Comparison of ENCODE assay signal across 31 cellular contexts in genomic region chr9:131565369-131565768, GRCh38.
"Had no signal": no experiment of that assay in that cellular context is flagged by ENCODE, and none has a peak within 500 bp of the region (broad histone marks: within the 10 kb centered on the region; RNA-seq: fewer than 3 reads in every experiment).

No MANE protein-coding gene starts in this region.

- ATAC-seq: activated T-cell treated with anti-CD3 and anti-CD28 coated beads, Interleukin-2, amount 50 U/mL, for 72 hours; esophagus mucosa; T-cell had no signal

- H3K27ac ChIP-seq: ascending aorta, breast epithelium, cardiac muscle cell, colonic mucosa, WERI-Rb-1 had no signal

- H3K4me3 Mint-ChIP-seq: activated B cell treated with CpG ODN at 0.5 μM for 24 hours; activated CD4-positive, alpha-beta memory T cell treated with anti-CD3 and anti-CD28 coated beads, Interleukin-2, amount 10 ng/mL, durations not matched to agents 7 days and 5 days; activated naive CD4-positive, alpha-beta T cell treated with anti-CD3 and anti-CD28 coated beads for 36 hours; activated naive CD8-positive, alpha-beta T cell treated with anti-CD3 and anti-CD28 coated beads, Interleukin-2, amount 10 ng/mL, durations not matched to agents 7 days and 5 days; activated T-cell treated with anti-CD3 and anti-CD28 coated beads, Interleukin-2, amount 50 U/mL, for 24 hours; brain; endodermal cell; T-cell; T-helper 1 cell treated with Interleukin-12 subunit alpha and Interleukin-12 subunit beta and Interleukin-4 antibody, amounts not matched to agents 30 μg/mL and 1 μg/mL, for 36 hours; T-helper 2 cell treated with Interferon-gamma antibody and Interleukin-4, amounts not matched to agents 5 μg/mL and 100 μg/mL, for 36 hours had no signal

- H3K27ac Mint-ChIP-seq: activated B cell treated with CpG ODN at 0.5 μM for 24 hours; activated CD4-positive, alpha-beta memory T cell treated with anti-CD3 and anti-CD28 coated beads, Interleukin-2, amount 10 ng/mL, durations not matched to agents 7 days and 5 days; activated naive CD4-positive, alpha-beta T cell treated with anti-CD3 and anti-CD28 coated beads for 36 hours; activated naive CD4-positive, alpha-beta T cell treated with anti-CD3 and anti-CD28 coated beads, Interleukin-2, amount 50 U/mL, for 72 hours; activated naive CD8-positive, alpha-beta T cell treated with anti-CD3 and anti-CD28 coated beads, Interleukin-2, amount 10 ng/mL, durations not matched to agents 7 days and 5 days; activated T-cell treated with anti-CD3 and anti-CD28 coated beads, Interleukin-2, amount 50 U/mL, for 24 hours; brain; endodermal cell; T-cell; T-helper 1 cell treated with Interleukin-12 subunit alpha and Interleukin-12 subunit beta and Interleukin-4 antibody, amounts not matched to agents 30 μg/mL and 1 μg/mL, for 36 hours; T-helper 2 cell treated with Interferon-gamma antibody and Interleukin-4, amounts not matched to agents 5 μg/mL and 100 μg/mL, for 36 hours had no signal

- H3K36me3 ChIP-seq: breast epithelium, cardiac muscle cell, colonic mucosa, WERI-Rb-1 had no signal

- H3K4me1 ChIP-seq: ascending aorta, breast epithelium, colonic mucosa had no signal

- DNase-seq: activated B cell treated with CpG ODN at 0.5 μM for 24 hours; activated CD4-positive, alpha-beta memory T cell treated with anti-CD3 and anti-CD28 coated beads, Interleukin-2, amount 10 ng/mL, durations not matched to agents 7 days and 5 days; activated CD4-positive, alpha-beta T cell treated with anti-CD3 and anti-CD28 coated beads for 1 hour; activated CD4-positive, alpha-beta T cell treated with anti-CD3 and anti-CD28 coated beads for 48 hours; activated CD8-positive, alpha-beta memory T cell treated with anti-CD3 and anti-CD28 coated beads, Interleukin-2, amount 50 U/mL, for 48 hours; activated effector memory CD4-positive, alpha-beta T cell treated with Interleukin-2 at 50 U/mL for 16 hours; activated gamma-delta T cell treated with Interleukin-2 at 50 U/mL for 16 hours; activated naive CD4-positive, alpha-beta T cell treated with anti-CD3 and anti-CD28 coated beads for 36 hours; activated naive CD8-positive, alpha-beta T cell treated with anti-CD3 and anti-CD28 coated beads, Interleukin-2, amount 10 ng/mL, durations not matched to agents 7 days and 5 days; activated T-cell treated with anti-CD3 and anti-CD28 coated beads for 4 hours; activated T-cell treated with anti-CD3 and anti-CD28 coated beads, Interleukin-2, amount 50 U/mL, for 24 hours; activated T-cell treated with anti-CD3 and anti-CD28 coated beads, Interleukin-2, amount 50 U/mL, for 72 hours; central memory CD4-positive, alpha-beta T cell; cerebellar nuclear complex; colonic mucosa; effector memory CD4-positive, alpha-beta T cell; endodermal cell; foreskin fibroblast; head of caudate nucleus; SW 1271; T-cell; T1000; WERI-Rb-1 had no signal

- H3K27me3 ChIP-seq: ascending aorta, breast epithelium, cardiac muscle cell, colonic mucosa had no signal

- H3K9me3 ChIP-seq: colonic mucosa had no signal

- H3K27me3 Mint-ChIP-seq: activated B cell treated with CpG ODN at 0.5 μM for 24 hours; activated CD4-positive, alpha-beta memory T cell treated with anti-CD3 and anti-CD28 coated beads, Interleukin-2, amount 10 ng/mL, durations not matched to agents 7 days and 5 days; activated naive CD8-positive, alpha-beta T cell treated with anti-CD3 and anti-CD28 coated beads, Interleukin-2, amount 10 ng/mL, durations not matched to agents 7 days and 5 days; activated T-cell treated with anti-CD3 and anti-CD28 coated beads, Interleukin-2, amount 50 U/mL, for 24 hours; T-cell had no signal

- H3K4me3 ChIP-seq: ascending aorta, breast epithelium, cardiac muscle cell, colonic mucosa had no signal

- H3K4me1 Mint-ChIP-seq: activated B cell treated with CpG ODN at 0.5 μM for 24 hours; activated naive CD8-positive, alpha-beta T cell treated with anti-CD3 and anti-CD28 coated beads, Interleukin-2, amount 10 ng/mL, durations not matched to agents 7 days and 5 days; brain had no signal

- H3K9me3 Mint-ChIP-seq: activated CD4-positive, alpha-beta memory T cell treated with anti-CD3 and anti-CD28 coated beads, Interleukin-2, amount 10 ng/mL, durations not matched to agents 7 days and 5 days; activated naive CD4-positive, alpha-beta T cell treated with anti-CD3 and anti-CD28 coated beads, Interleukin-2, amount 50 U/mL, for 72 hours; activated T-cell treated with anti-CD3 and anti-CD28 coated beads, Interleukin-2, amount 50 U/mL, for 24 hours; activated T-cell treated with anti-CD3 and anti-CD28 coated beads, Interleukin-2, amount 50 U/mL, for 72 hours; T-cell; T-helper 2 cell treated with Interferon-gamma antibody and Interleukin-4, amounts not matched to agents 5 μg/mL and 100 μg/mL, for 36 hours had no signal
